10 cellular contexts compared by ENCODE assay signal in the genomic region with DNA sequence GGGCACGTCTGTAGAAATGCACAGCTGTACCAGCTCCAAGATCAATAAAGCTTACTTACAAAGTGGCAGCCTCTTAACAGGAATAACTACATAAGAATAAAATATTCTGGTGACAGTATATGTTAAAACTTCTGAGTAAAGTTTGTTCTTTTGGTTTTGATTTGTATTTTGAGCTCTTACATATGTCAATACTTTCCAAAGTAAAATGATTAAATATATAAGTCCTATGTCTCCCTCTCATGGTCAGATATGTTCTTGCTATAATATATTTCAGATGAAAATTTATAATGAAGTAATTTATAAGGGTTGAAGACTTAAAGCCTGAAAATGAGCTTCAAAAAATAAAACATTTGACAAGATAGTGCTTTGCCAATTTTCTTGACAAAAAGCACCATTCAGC.
A peak's percentile ranks its signal among the peaks of the same experiment; 100 is the strongest.
DNase-seq lines count a peak whose midpoint lies in the region; ATAC-seq and TF ChIP-seq lines count a peak whose summit lies in the region.
"Had no signal": no experiment of that assay in that cellular context is flagged by ENCODE, and none has a peak within 500 bp of the region (broad histone marks: within the 10 kb centered on the region; RNA-seq: fewer than 3 reads in every experiment).

No MANE protein-coding gene starts in this region.

- no TSS peak for BruUV-seq in PC-3 (replicated peaks; lab: Mats Ljungman, UMichigan)

- TF ChIP-seq POLR2A in ovary (IDR thresholded peaks at IDR 0.05): no peak

- intact Hi-C loops in PC-3 (cut with micrococcal nuclease) (loop anchor here (1.0 kb wide), 1 partner anchor 554 kb away; no protein-coding TSS in a partner anchor), ovary (cut with DNase I) (no loop called here)

- H3K9me3 ChIP-seq in PC-3 (ENCODE audit: low read length): no peaks in the 10 kb centered on the region
- no peaks in the 10 kb centered on the region for H3K9me3 ChIP-seq in fibroblast of lung (ENCODE audit: control insufficient read depth, insufficient read depth, low read depth, low read length)
- H3K9me3 ChIP-seq in ovary: no peaks in the 10 kb centered on the region

- no peak overlapping the region for H2AFZ ChIP-seq in PC-3 (ENCODE audit: low read length)
- H2AFZ ChIP-seq in fibroblast of lung (ENCODE audit: low read length): no peak overlapping the region

- H3K9ac ChIP-seq in PC-3 (ENCODE audit: low read length) (no peak overlapping the region), fibroblast of lung (ENCODE audit: insufficient read depth, low read length) (no peak overlapping the region)

- H3K36me3 ChIP-seq in PC-3 (ENCODE audit: low read depth, low read length) (no peaks in the 10 kb centered on the region), fibroblast of lung (ENCODE audit: control insufficient read depth, insufficient read depth, low read length) (no peaks in the 10 kb centered on the region), ovary (no peaks in the 10 kb centered on the region)

- H3K27me3 ChIP-seq in PC-3 (ENCODE audit: low read length) (no peaks in the 10 kb centered on the region), fibroblast of lung (ENCODE audit: control insufficient read depth, insufficient read depth, low read length) (no peaks in the 10 kb centered on the region), ovary (no peaks in the 10 kb centered on the region)

- no peaks in the 10 kb centered on the region for H4K20me1 ChIP-seq in PC-3 (ENCODE audit: low read length)
- no peaks in the 10 kb centered on the region for H4K20me1 ChIP-seq in fibroblast of lung (ENCODE audit: control insufficient read depth, extremely low read depth, insufficient read depth, low read length)

- no peaks in the 10 kb centered on the region for H3K9me2 ChIP-seq in PC-3 (replicated peaks; ENCODE audit: low read length)

- CTCF ChIA-PET in PC-3 (lab: Charles Lee): interaction anchor here (0.6 to 1.4 kb wide), 2 partner anchors 441 to 513 kb away, joined by 3 to 7 read pairs; no protein-coding TSS in a partner anchor

- ATAC-seq in PC-3: peak; percentile 45; the same call in 1 of the 2 replicates

- no peak overlapping the region for H3K4me2 ChIP-seq in PC-3 (ENCODE audit: low read length)
- no peak overlapping the region for H3K4me2 ChIP-seq in fibroblast of lung (ENCODE audit: extremely low read depth, insufficient read depth, low read length)

- WGBS in ovary, 3 donors: 71 to 90% (median 86%) methylated on average over 1 of the region's 1 CpG

- H3K4me3 ChIP-seq in PC-3 (ENCODE audit: low read length) (no peak overlapping the region), fibroblast of lung (replicated peaks in 1 of 4; ENCODE audit: control extremely low read depth in 1 of 4, insufficient read depth in 1 of 4, low read depth in 3 of 4, low read length in 4 of 4) (no peak overlapping the region), retinal pigment epithelial cell (ENCODE audit: low read length) (no peak overlapping the region), ovary (no peak overlapping the region)

- TF ChIP-seq CTCF in PC-3 (conservative IDR thresholded peaks at IDR 0.05; ENCODE audit: low read depth, low read length) (peak; percentile 68), fibroblast of lung (conservative IDR thresholded peaks at IDR 0.05 in 1 of 2, IDR thresholded peaks at IDR 0.05 in 1 of 2; ENCODE audit: low read depth in 1 of 2, low read length in 2 of 2) (no peak), retinal pigment epithelial cell (conservative IDR thresholded peaks at IDR 0.05; ENCODE audit: low read depth, low read length) (no peak), ovary (IDR thresholded peaks at IDR 0.05) (no peak)

- TF ChIP-seq EP300 in ovary (IDR thresholded peaks at IDR 0.05): no peak

- no peak overlapping the region for H3K27ac ChIP-seq in PC-3 (ENCODE audit: low read length)
- H3K27ac ChIP-seq in fibroblast of lung (ENCODE audit: insufficient read depth, low read length): no peak overlapping the region
- no peak overlapping the region for H3K27ac ChIP-seq in ovary

- DNase-seq in NCI-H748 treated with DMSO at 0.1 percent for 48 hours (lab: John Stamatoyannopoulos, UW) (peak; percentile 0), NCI-H748 (lab: John Stamatoyannopoulos, UW; ENCODE audit: unreplicated experiment) (no peak), PC-3 (peak; percentile 70), fibroblast of lung (ENCODE audit: low read depth in 2 of 2) (peak; percentile 32 to 45), retinal pigment epithelial cell (ENCODE audit: low read depth) (peak; percentile 8), ovary (no peak), nucleus accumbens (lab: John Stamatoyannopoulos, UW) (no peak)
- no peak for DNase-seq in stimulated activated naive CD4-positive, alpha-beta T cell (lab: John Stamatoyannopoulos, UW)
- DNase-seq: midbrain, NCI-H69 had no signal

- H3K4me1 ChIP-seq in PC-3 (ENCODE audit: insufficient read depth, low read length) (no peaks in the 10 kb centered on the region), fibroblast of lung (ENCODE audit: control insufficient read depth, extremely low read depth, insufficient read depth, low read length) (no peaks in the 10 kb centered on the region), ovary (ENCODE audit: insufficient read depth) (no peaks in the 10 kb centered on the region)

- no peaks in the 10 kb centered on the region for H3F3A ChIP-seq in PC-3 (ENCODE audit: low read length, unreplicated experiment)

- no peaks in the 10 kb centered on the region for H3K79me2 ChIP-seq in PC-3 (ENCODE audit: low read length)
- no peaks in the 10 kb centered on the region for H3K79me2 ChIP-seq in fibroblast of lung (ENCODE audit: control insufficient read depth, insufficient read depth, low read length)

- POLR2A ChIA-PET in PC-3 (lab: Charles Lee; ENCODE audit: unreplicated experiment): interaction anchor here (0.6 kb wide), 2 partner anchors 557 to 570 kb away, joined by 3 to 6 read pairs; no protein-coding TSS in a partner anchor

Comparison
In these comparisons a context has a peak if more than half of its experiments do, and no peak if none do; other contexts are left out.
1. DNase-seq: peak in NCI-H748 treated with DMSO at 0.1 percent for 48 hours (single experiment), PC-3 (single experiment), fibroblast of lung (2 of 2) and retinal pigment epithelial cell (single experiment); none in NCI-H748 (single experiment), ovary (0 of 5), nucleus accumbens (0 of 56) and stimulated activated naive CD4-positive, alpha-beta T cell (0 of 6).